Comparison of ENCODE assay signal across 8 cellular contexts in the genomic region with DNA sequence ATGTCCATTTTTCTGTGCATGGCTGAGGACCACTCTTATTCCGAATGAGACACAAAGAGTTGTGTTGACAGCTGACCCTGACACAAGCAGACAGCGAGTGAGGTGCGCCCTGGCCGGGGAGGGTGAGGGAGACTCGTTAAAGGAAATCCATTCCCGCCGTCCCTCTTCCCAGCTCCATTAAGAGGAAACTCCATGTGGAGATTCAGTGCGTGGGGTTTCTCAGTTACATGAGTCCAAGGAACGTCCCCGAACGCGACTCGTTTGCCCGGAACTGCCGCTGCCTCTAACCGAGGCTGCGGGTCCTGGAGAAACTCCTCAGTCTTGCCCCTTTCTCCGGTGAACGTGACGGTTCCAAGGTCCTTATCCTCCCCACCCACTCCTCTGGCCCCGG. TPM values are rescaled to one million over a fixed set of nuclear protein-coding genes. Genes with fewer than 3 reads are reported as not detected.
A peak's percentile ranks its signal among the peaks of the same experiment; 100 is the strongest.
DNase-seq lines count a peak whose midpoint lies in the region; ATAC-seq and TF ChIP-seq lines count a peak whose summit lies in the region.

No MANE protein-coding gene starts in this region.

- no peaks in the 10 kb centered on the region; the same call in 1 of the 2 replicates for H3K36me3 ChIP-seq in Panc1 (ENCODE audit: control insufficient read depth, insufficient read depth, low read length)
- no peaks in the 10 kb centered on the region for H3K36me3 ChIP-seq in cardiac muscle cell

- POLR2A ChIA-PET in Panc1 (lab: Charles Lee), result interaction anchor here (0.6 kb wide), 1 partner anchor 17 kb away, joined by 5 read pairs; no protein-coding TSS in a partner anchor

- peak overlapping the region; percentile 59 to 65 for H3K4me3 ChIP-seq in Panc1 (ENCODE audit: low read depth in 2 of 2, low read length in 2 of 2)
- peak overlapping the region; percentile 84 for H3K4me3 ChIP-seq in cardiac muscle cell
- peak overlapping the region; percentile 51 for H3K4me3 ChIP-seq in retinal pigment epithelial cell (ENCODE audit: low read length)

- CTCF ChIA-PET in Panc1 (lab: Charles Lee), result interaction anchor here (0.6 kb wide), 1 partner anchor 304 kb away, joined by 8 read pairs; no protein-coding TSS in a partner anchor

- ATAC-seq in Panc1, result peak; percentile 13

- no TSS peak for BruUV-seq in Panc1 (replicated peaks; lab: Mats Ljungman, UMichigan)

- TF ChIP-seq CTCF in Panc1 (IDR thresholded peaks at IDR 0.05), result no peak
- no peak for TF ChIP-seq CTCF in cardiac muscle cell (IDR thresholded peaks at IDR 0.05; ENCODE audit: low read depth, low read length)
- TF ChIP-seq CTCF in retinal pigment epithelial cell (conservative IDR thresholded peaks at IDR 0.05; ENCODE audit: low read depth, low read length), result no peak

- H3K9me3 ChIP-seq in Panc1 (ENCODE audit: control insufficient read depth, insufficient read depth, low read depth, low read length), result no peaks in the 10 kb centered on the region
- no peaks in the 10 kb centered on the region for H3K9me3 ChIP-seq in cardiac muscle cell (ENCODE audit: low read depth)

- intact Hi-C loops in Panc1 (cut with micrococcal nuclease; ENCODE audit: unreplicated experiment), result no loop called here

- H3K27me3 ChIP-seq in Panc1 (ENCODE audit: control insufficient read depth, insufficient read depth, low read length), result no peaks in the 10 kb centered on the region
- H3K27me3 ChIP-seq in cardiac muscle cell, result no peaks in the 10 kb centered on the region

- H3K27ac ChIP-seq in Panc1 (ENCODE audit: low read length), result peak overlapping the region; percentile 72
- H3K27ac ChIP-seq in cardiac muscle cell, result no peak overlapping the region

- no peaks in the 10 kb centered on the region; the same call in 1 of the 2 replicates for H3K4me1 ChIP-seq in Panc1 (ENCODE audit: control insufficient read depth, insufficient read depth, low read length)
- H3K4me1 ChIP-seq in cardiac muscle cell (ENCODE audit: low read depth), result peaks cover 13% of the 10 kb centered on the region

- DNase-seq in ELR (ENCODE audit: low read depth) (peak; percentile 51), Panc1 (ENCODE audit: low read depth, low spot score) (no peak), cardiac muscle cell (ENCODE audit: low read depth in 1 of 2, low spot score in 1 of 2) (peak; percentile 10 to 48), retinal pigment epithelial cell (ENCODE audit: low read depth) (no peak), G401 (ENCODE audit: low spot score) (no peak), pons (ENCODE audit: low spot score) (no peak)
- DNase-seq in activated effector memory CD4-positive, alpha-beta T cell treated with anti-CD3 and anti-CD28 coated beads, Interleukin-2, amount 50 U/mL, for 16 hours, result no peak
- DNase-seq in effector CD8-positive, alpha-beta T cell (lab: John Stamatoyannopoulos, UW), result no peak

- in situ Hi-C loops in Panc1 (cut with HindIII; ENCODE audit: low pct_unique_long_range_greater_than_20kb, low sequenced_read_pairs) (no loop called here), G401 (cut with HindIII; ENCODE audit: low sequenced_read_pairs) (no loop called here)

RNA-seq across cellular contexts. Expression of a gene that starts 1.0 kb away (rescaled TPM):
- 11.0 TPM for total RNA-seq in Panc1 (2021; ENCODE audit: unreplicated experiment)
- 6.3 TPM for polyA plus RNA-seq in Panc1 (2012; ENCODE audit: insufficient read length)
- total RNA-seq in cardiac muscle cell, result 5.2 and 7.8 TPM in 2 replicates
- polyA plus RNA-seq in cardiac muscle cell, result 4.2 and 9.5 TPM in 2 replicates
- 7.6 and 11.7 TPM in 2 replicates for total RNA-seq in G401 (2014; rRNA removed; shearing (Covaris generic))

Comparison
In these comparisons a context has a peak if more than half of its experiments do, and no peak if none do; other contexts are left out.
1. DNase-seq: peak in ELR (single experiment) and cardiac muscle cell (2 of 2); none in Panc1 (single experiment), retinal pigment epithelial cell (single experiment), activated effector memory CD4-positive, alpha-beta T cell treated with anti-CD3 and anti-CD28 coated beads, Interleukin-2, amount 50 U/mL, for 16 hours (single experiment), G401 (single experiment), effector CD8-positive, alpha-beta T cell (single experiment) and pons (single experiment).
2. Peak in every context shown above with its lines, with median percentiles within 50 percentile points of each other: H3K4me3 ChIP-seq.